In the genomic region with DNA sequence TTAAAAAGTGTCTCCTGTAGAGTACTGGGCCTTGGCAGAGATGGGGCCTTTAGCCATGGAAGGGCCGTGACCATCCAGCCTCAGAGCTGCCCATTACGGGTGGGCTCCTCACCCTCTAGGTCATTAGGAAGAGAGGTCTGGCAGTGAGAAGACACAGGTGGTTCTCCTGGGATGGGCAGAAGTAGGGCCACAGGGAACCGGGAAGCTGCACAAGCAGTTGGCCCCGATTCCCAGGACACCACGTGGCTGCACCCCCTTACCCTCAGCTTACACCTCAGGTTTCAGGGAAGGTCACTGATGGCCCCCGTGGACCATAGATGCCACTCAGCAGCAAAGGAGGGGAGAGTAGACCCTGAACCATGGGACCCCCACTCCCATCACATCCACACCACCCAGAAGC, we compare ENCODE assay signal across 20 cellular contexts. TPM values are rescaled to one million over a fixed set of nuclear protein-coding genes. Genes with fewer than 3 reads are reported as not detected.
"Had no signal": no experiment of that assay in that cellular context is flagged by ENCODE, and none has a peak within 500 bp of the region (broad histone marks: within the 10 kb centered on the region; RNA-seq: fewer than 3 reads in every experiment).

No MANE protein-coding gene starts in this region.

- DNase-seq: activated CD4-positive, alpha-beta T cell treated with anti-CD3 and anti-CD28 coated beads, Interleukin-2, amount 10 ng/mL, durations not matched to agents 24 days and 14 days; activated CD8-positive, alpha-beta T cell treated with anti-CD3 and anti-CD28 coated beads, Interleukin-2, amount 10 ng/mL, durations not matched to agents 7 days and 5 days; activated effector memory CD4-positive, alpha-beta T cell treated with anti-CD3 and anti-CD28 coated beads, Interleukin-2, amount 50 U/mL, for 16 hours; activated T-cell treated with anti-CD3 and anti-CD28 coated beads for 4 hours; amniotic stem cell; effector memory CD4-positive, alpha-beta T cell; foreskin melanocyte; left colon; lower lobe of right lung; retina; SJCRH30; T-helper 2 cell; trophoblast cell had no signal

- ATAC-seq: activated CD8-positive, alpha-beta T cell treated with anti-CD3 and anti-CD28 coated beads, Interleukin-2, amount 10 ng/mL, durations not matched to agents 7 days and 5 days; left colon; lower lobe of right lung had no signal

- H3K27me3 ChIP-seq: suprapubic skin had no signal

- H3K27ac ChIP-seq: epithelial cell of prostate, lower lobe of right lung, SJCRH30, suprapubic skin had no signal

- H3K4me3 ChIP-seq: lower lobe of right lung, SJCRH30, suprapubic skin had no signal

- H3K4me3 Mint-ChIP-seq: activated CD8-positive, alpha-beta T cell treated with anti-CD3 and anti-CD28 coated beads, Interleukin-2, amount 10 ng/mL, durations not matched to agents 7 days and 5 days had no signal

- H3K9me3 Mint-ChIP-seq: activated B cell treated with CpG ODN at 0.5 μM for 24 hours; activated CD4-positive, alpha-beta T cell treated with anti-CD3 and anti-CD28 coated beads, Interleukin-2, amount 10 ng/mL, durations not matched to agents 24 days and 14 days; central memory CD8-positive, alpha-beta T cell; stimulated activated naive CD8-positive, alpha-beta T cell treated with anti-CD3 and anti-CD28 coated beads, Interleukin-15, Interleukin-2, amounts not matched to agents 100 ng/mL and 50 ng/mL, for 24 hours had no signal

- H3K27ac Mint-ChIP-seq: activated B cell treated with CpG ODN at 0.5 μM for 24 hours; activated CD4-positive, alpha-beta T cell treated with anti-CD3 and anti-CD28 coated beads, Interleukin-2, amount 10 ng/mL, durations not matched to agents 24 days and 14 days; activated CD8-positive, alpha-beta T cell treated with anti-CD3 and anti-CD28 coated beads, Interleukin-2, amount 10 ng/mL, durations not matched to agents 7 days and 5 days; activated naive CD8-positive, alpha-beta T cell; stimulated activated naive CD8-positive, alpha-beta T cell treated with anti-CD3 and anti-CD28 coated beads, Interleukin-15, Interleukin-2, amounts not matched to agents 100 ng/mL and 50 ng/mL, for 24 hours had no signal

- H3K36me3 ChIP-seq: lower lobe of right lung, SJCRH30, suprapubic skin had no signal

- H3K9me3 ChIP-seq: lower lobe of right lung, SJCRH30, suprapubic skin had no signal

RNA-seq across cellular contexts. Expression of a gene that starts 1.6 kb away (rescaled TPM):
- total RNA-seq: activated B cell treated with CpG ODN at 0.5 μM for 24 hours; activated CD4-positive, alpha-beta T cell treated with anti-CD3 and anti-CD28 coated beads, Interleukin-2, amount 10 ng/mL, durations not matched to agents 24 days and 14 days; activated CD8-positive, alpha-beta T cell treated with anti-CD3 and anti-CD28 coated beads, Interleukin-2, amount 10 ng/mL, durations not matched to agents 7 days and 5 days; left colon; SJCRH30; skeletal muscle tissue had no signal

RNA-seq across cellular contexts. Expression of a gene that starts 20.5 kb away (rescaled TPM):
- total RNA-seq: skeletal muscle tissue had no signal

RNA-seq across cellular contexts. Expression of a gene that starts 23.4 kb away (rescaled TPM):
- total RNA-seq: activated B cell treated with CpG ODN at 0.5 μM for 24 hours; activated CD4-positive, alpha-beta T cell treated with anti-CD3 and anti-CD28 coated beads, Interleukin-2, amount 10 ng/mL, durations not matched to agents 24 days and 14 days; activated CD8-positive, alpha-beta T cell treated with anti-CD3 and anti-CD28 coated beads, Interleukin-2, amount 10 ng/mL, durations not matched to agents 7 days and 5 days; lower lobe of right lung; SJCRH30 had no signal

RNA-seq across cellular contexts. Expression of a gene that starts 42.4 kb away (rescaled TPM):
- total RNA-seq: skeletal muscle tissue had no signal
